In genomic region chr17:19492140-19492539, GRCh38 we compare ENCODE assay signal across 25 cellular contexts. TPM values are rescaled to one million over a fixed set of nuclear protein-coding genes. Genes with fewer than 3 reads are reported as not detected.
"Had no signal": no experiment of that assay in that cellular context is flagged by ENCODE, and none has a peak within 500 bp of the region (broad histone marks: within the 10 kb centered on the region; RNA-seq: fewer than 3 reads in every experiment).

No MANE protein-coding gene starts in this region.

- ATAC-seq: activated CD8-positive, alpha-beta memory T cell treated with anti-CD3 and anti-CD28 coated beads, Interleukin-2, amount 10 ng/mL, durations not matched to agents 7 days and 5 days; activated CD8-positive, alpha-beta T cell treated with anti-CD3 and anti-CD28 coated beads for 36 hours; activated naive CD8-positive, alpha-beta T cell treated with anti-CD3 and anti-CD28 coated beads, Interleukin-2, amount 50 U/mL, for 24 hours; body of pancreas; stimulated activated memory B cell treated with anti-CD40 and anti-IgM and Interleukin-4, amounts not matched to agents 10 μg/mL and 1 μg/mL and 100 μg/mL, for 72 hours had no signal

- H3K4me3 Mint-ChIP-seq: activated CD4-positive, alpha-beta T cell treated with anti-CD3 and anti-CD28 coated beads, Interleukin-2, amount 10 ng/mL, durations not matched to agents 7 days and 5 days; activated CD8-positive, alpha-beta memory T cell treated with anti-CD3 and anti-CD28 coated beads, Interleukin-2, amount 10 ng/mL, durations not matched to agents 7 days and 5 days; activated CD8-positive, alpha-beta T cell treated with anti-CD3 and anti-CD28 coated beads for 36 hours; activated naive CD8-positive, alpha-beta T cell treated with anti-CD3 and anti-CD28 coated beads, Interleukin-2, amount 50 U/mL, for 24 hours; memory B cell; naive B cell; neural crest cell; stimulated activated memory B cell treated with anti-CD40 and anti-IgM and Interleukin-4, amounts not matched to agents 10 μg/mL and 1 μg/mL and 100 μg/mL, for 72 hours; T-helper 1 cell treated with Interleukin-12 subunit alpha and Interleukin-12 subunit beta and Interleukin-4 antibody, amounts not matched to agents 30 μg/mL and 1 μg/mL, for 36 hours had no signal

- H3K4me1 Mint-ChIP-seq: activated CD4-positive, alpha-beta T cell treated with anti-CD3 and anti-CD28 coated beads, Interleukin-2, amount 10 ng/mL, durations not matched to agents 7 days and 5 days; activated CD8-positive, alpha-beta memory T cell treated with anti-CD3 and anti-CD28 coated beads, Interleukin-2, amount 10 ng/mL, durations not matched to agents 7 days and 5 days; neural crest cell had no signal

- H3K36me3 Mint-ChIP-seq: activated CD8-positive, alpha-beta memory T cell treated with anti-CD3 and anti-CD28 coated beads, Interleukin-2, amount 10 ng/mL, durations not matched to agents 7 days and 5 days; memory B cell; naive B cell; stimulated activated memory B cell treated with anti-CD40 and anti-IgM and Interleukin-4, amounts not matched to agents 10 μg/mL and 1 μg/mL and 100 μg/mL, for 72 hours had no signal

- H3K27ac ChIP-seq: body of pancreas, cardiac muscle cell, hepatocyte, sigmoid colon, stomach, suprapubic skin had no signal

- H3K4me1 ChIP-seq: body of pancreas had no signal

- H3K79me2 ChIP-seq: hepatocyte had no signal

- H2AFZ ChIP-seq: hepatocyte had no signal

- H3K4me3 ChIP-seq: body of pancreas, cardiac muscle cell, hepatocyte, sigmoid colon, smooth muscle cell, stomach, suprapubic skin, tibial nerve had no signal

- H3K9me3 ChIP-seq: body of pancreas, sigmoid colon, stomach, suprapubic skin, tibial nerve had no signal

- H3K36me3 ChIP-seq: cardiac muscle cell, sigmoid colon, stomach, suprapubic skin, tibial nerve had no signal

- H3K27me3 Mint-ChIP-seq: activated CD8-positive, alpha-beta T cell treated with anti-CD3 and anti-CD28 coated beads for 36 hours had no signal

- H3K27me3 ChIP-seq: body of pancreas, cardiac muscle cell, hepatocyte, sigmoid colon, stomach, suprapubic skin, tibial nerve had no signal

- DNase-seq: activated CD4-positive, alpha-beta T cell treated with anti-CD3 and anti-CD28 coated beads, Interleukin-2, amount 10 ng/mL, durations not matched to agents 7 days and 5 days; activated CD8-positive, alpha-beta memory T cell treated with anti-CD3 and anti-CD28 coated beads, Interleukin-2, amount 10 ng/mL, durations not matched to agents 7 days and 5 days; activated CD8-positive, alpha-beta T cell treated with anti-CD3 and anti-CD28 coated beads for 36 hours; activated effector memory CD4-positive, alpha-beta T cell treated with anti-CD3 and anti-CD28 coated beads, Interleukin-2, amount 50 U/mL, for 16 hours; activated naive CD4-positive, alpha-beta T cell treated with anti-CD3 and anti-CD28 coated beads, Interleukin-2, amount 50 U/mL, for 16 hours; activated naive CD8-positive, alpha-beta T cell treated with anti-CD3 and anti-CD28 coated beads, Interleukin-2, amount 50 U/mL, for 24 hours; activated T-cell treated with anti-CD3 and anti-CD28 coated beads for 4 hours; anterior cingulate cortex; body of pancreas; cortex of kidney; naive B cell; occipital lobe; stimulated activated CD4-positive, alpha-beta T cell treated with anti-CD3 and anti-CD28 coated beads, Interleukin-15, amount 100 ng/mL, for 24 hours; stomach; T1000 had no signal

- H3K27ac Mint-ChIP-seq: activated CD4-positive, alpha-beta T cell treated with anti-CD3 and anti-CD28 coated beads, Interleukin-2, amount 10 ng/mL, durations not matched to agents 7 days and 5 days; activated CD8-positive, alpha-beta memory T cell treated with anti-CD3 and anti-CD28 coated beads, Interleukin-2, amount 10 ng/mL, durations not matched to agents 7 days and 5 days; activated CD8-positive, alpha-beta T cell treated with anti-CD3 and anti-CD28 coated beads for 36 hours; activated naive CD8-positive, alpha-beta T cell treated with anti-CD3 and anti-CD28 coated beads, Interleukin-2, amount 50 U/mL, for 24 hours; memory B cell; stimulated activated memory B cell treated with anti-CD40 and anti-IgM and Interleukin-4, amounts not matched to agents 10 μg/mL and 1 μg/mL and 100 μg/mL, for 72 hours; T-helper 1 cell treated with Interleukin-12 subunit alpha and Interleukin-12 subunit beta and Interleukin-4 antibody, amounts not matched to agents 30 μg/mL and 1 μg/mL, for 36 hours had no signal

- H3K9me3 Mint-ChIP-seq: activated CD4-positive, alpha-beta T cell treated with anti-CD3 and anti-CD28 coated beads, Interleukin-2, amount 10 ng/mL, durations not matched to agents 7 days and 5 days; activated CD8-positive, alpha-beta T cell treated with anti-CD3 and anti-CD28 coated beads for 36 hours; activated naive CD8-positive, alpha-beta T cell treated with anti-CD3 and anti-CD28 coated beads, Interleukin-2, amount 50 U/mL, for 24 hours; memory B cell; neural crest cell; stimulated activated memory B cell treated with anti-CD40 and anti-IgM and Interleukin-4, amounts not matched to agents 10 μg/mL and 1 μg/mL and 100 μg/mL, for 72 hours; T-helper 1 cell treated with Interleukin-12 subunit alpha and Interleukin-12 subunit beta and Interleukin-4 antibody, amounts not matched to agents 30 μg/mL and 1 μg/mL, for 36 hours had no signal

- H3K4me2 ChIP-seq: hepatocyte, smooth muscle cell had no signal

RNA-seq across cellular contexts. Expression of gene SLC47A1, which starts 41.5 kb away (rescaled TPM):
- total RNA-seq: activated CD4-positive, alpha-beta T cell treated with anti-CD3 and anti-CD28 coated beads, Interleukin-2, amount 10 ng/mL, durations not matched to agents 7 days and 5 days; body of pancreas had no signal
- polyA plus RNA-seq: smooth muscle cell had no signal
